In the genomic region with DNA sequence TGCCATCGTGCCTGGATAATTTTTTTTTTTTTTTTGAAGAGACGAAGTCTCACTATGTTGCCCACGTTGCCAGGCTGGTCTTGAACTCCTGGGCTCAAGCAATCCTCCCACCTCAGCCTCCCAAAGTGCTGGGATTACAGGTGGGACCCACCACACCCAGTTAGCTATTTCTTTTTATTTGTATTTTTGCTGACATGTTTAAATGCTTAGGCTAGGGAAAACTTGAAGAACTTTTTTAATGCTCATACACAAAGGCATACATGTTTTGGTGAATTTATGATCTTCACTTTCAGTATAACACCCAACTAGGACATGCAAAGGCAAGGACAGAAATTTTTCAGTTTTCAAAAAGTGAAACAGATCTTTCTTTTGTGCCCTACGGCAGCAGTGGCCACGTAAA, we compare ENCODE assay signal across 24 cellular contexts. TPM values are rescaled to one million over a fixed set of nuclear protein-coding genes. Genes with fewer than 3 reads are reported as not detected.
"Had no signal": no experiment of that assay in that cellular context is flagged by ENCODE, and none has a peak within 500 bp of the region (broad histone marks: within the 10 kb centered on the region; RNA-seq: fewer than 3 reads in every experiment).

No MANE protein-coding gene starts in this region.

- H3K27ac ChIP-seq: body of pancreas, cardiac muscle cell, coronary artery, gastroesophageal sphincter had no signal

- DNase-seq: activated B cell treated with CpG ODN at 0.5 μM for 24 hours; activated CD4-positive, alpha-beta T cell treated with anti-CD3 and anti-CD28 coated beads, Interleukin-2, amount 50 U/mL, for 1 hour; activated CD8-positive, alpha-beta T cell treated with anti-CD3 and anti-CD28 coated beads for 36 hours; activated gamma-delta T cell treated with Interleukin-2 at 50 U/mL for 16 hours; activated T-cell treated with anti-CD3 and anti-CD28 coated beads, Interleukin-2, amount 50 U/mL, for 4 hours; body of pancreas; effector memory CD8-positive, alpha-beta T cell; erythroblast; left colon; natural killer cell; right cardiac atrium; stimulated activated CD4-positive, alpha-beta T cell treated with anti-CD3 and anti-CD28 coated beads, Interleukin-2, amount 100 ng/mL, for 48 hours; stimulated activated naive CD4-positive, alpha-beta T cell treated with Interleukin-2 at 50 U/mL for 16 hours; T-helper 1 cell had no signal

- H3K4me3 ChIP-seq: body of pancreas, cardiac muscle cell, coronary artery, gastroesophageal sphincter, hepatocyte, tibial nerve had no signal

- H3K36me3 Mint-ChIP-seq: activated naive CD4-positive, alpha-beta T cell treated with anti-CD3 and anti-CD28 coated beads, Interleukin-2, amount 50 U/mL, for 72 hours; memory B cell; natural killer cell had no signal

- H3K9me3 ChIP-seq: body of pancreas, gastroesophageal sphincter, tibial nerve had no signal

- H3K27me3 Mint-ChIP-seq: activated B cell treated with CpG ODN at 0.5 μM for 24 hours; activated T-helper 17 cell treated with anti-CD3 and anti-CD28 coated beads, Interleukin-2, amount 50 U/mL, for 72 hours; effector memory CD8-positive, alpha-beta T cell; memory B cell had no signal

- H3K4me3 Mint-ChIP-seq: activated B cell treated with CpG ODN at 0.5 μM for 24 hours; activated CD8-positive, alpha-beta T cell treated with anti-CD3 and anti-CD28 coated beads for 36 hours; activated T-cell treated with anti-CD3 and anti-CD28 coated beads, Interleukin-2, amount 50 U/mL, for 4 hours; activated T-helper 17 cell treated with anti-CD3 and anti-CD28 coated beads, Interleukin-2, amount 50 U/mL, for 72 hours; effector memory CD8-positive, alpha-beta T cell; memory B cell; natural killer cell; T-helper 2 cell treated with Interferon-gamma antibody and Interleukin-4, amounts not matched to agents 5 μg/mL and 100 μg/mL, for 36 hours had no signal

- H3K9me3 Mint-ChIP-seq: activated B cell treated with CpG ODN at 0.5 μM for 24 hours; activated CD8-positive, alpha-beta T cell treated with anti-CD3 and anti-CD28 coated beads for 36 hours; activated naive CD4-positive, alpha-beta T cell treated with anti-CD3 and anti-CD28 coated beads, Interleukin-2, amount 50 U/mL, for 72 hours; memory B cell; natural killer cell; T-helper 2 cell treated with Interferon-gamma antibody and Interleukin-4, amounts not matched to agents 5 μg/mL and 100 μg/mL, for 36 hours had no signal

- H3K4me1 Mint-ChIP-seq: activated T-helper 17 cell treated with anti-CD3 and anti-CD28 coated beads, Interleukin-2, amount 50 U/mL, for 72 hours; memory B cell had no signal

- H3K27ac Mint-ChIP-seq: activated B cell treated with CpG ODN at 0.5 μM for 24 hours; activated CD8-positive, alpha-beta T cell treated with anti-CD3 and anti-CD28 coated beads for 36 hours; activated naive CD4-positive, alpha-beta T cell treated with anti-CD3 and anti-CD28 coated beads, Interleukin-2, amount 50 U/mL, for 72 hours; activated T-helper 17 cell treated with anti-CD3 and anti-CD28 coated beads, Interleukin-2, amount 50 U/mL, for 72 hours; effector memory CD8-positive, alpha-beta T cell; memory B cell; T-helper 2 cell treated with Interferon-gamma antibody and Interleukin-4, amounts not matched to agents 5 μg/mL and 100 μg/mL, for 36 hours had no signal

- H3K4me1 ChIP-seq: gastroesophageal sphincter had no signal

- H3K36me3 ChIP-seq: cardiac muscle cell, gastroesophageal sphincter, tibial nerve had no signal

- H2AFZ ChIP-seq: hepatocyte had no signal

- H3K27me3 ChIP-seq: body of pancreas, cardiac muscle cell, gastroesophageal sphincter, hepatocyte, tibial nerve had no signal

- ATAC-seq: activated CD8-positive, alpha-beta T cell treated with anti-CD3 and anti-CD28 coated beads for 36 hours; activated naive CD4-positive, alpha-beta T cell treated with anti-CD3 and anti-CD28 coated beads, Interleukin-2, amount 50 U/mL, for 72 hours; activated T-cell treated with anti-CD3 and anti-CD28 coated beads, Interleukin-2, amount 50 U/mL, for 4 hours; activated T-helper 17 cell treated with anti-CD3 and anti-CD28 coated beads, Interleukin-2, amount 50 U/mL, for 72 hours; body of pancreas; effector memory CD8-positive, alpha-beta T cell; gastroesophageal sphincter; left colon; natural killer cell; right cardiac atrium had no signal

RNA-seq across cellular contexts. Expression of a gene that starts 9.9 kb away (rescaled TPM):
- total RNA-seq: activated CD8-positive, alpha-beta T cell treated with anti-CD3 and anti-CD28 coated beads for 36 hours; fibroblast of villous mesenchyme had no signal
